Comparison of ENCODE assay signal across 9 cellular contexts in the genomic region with DNA sequence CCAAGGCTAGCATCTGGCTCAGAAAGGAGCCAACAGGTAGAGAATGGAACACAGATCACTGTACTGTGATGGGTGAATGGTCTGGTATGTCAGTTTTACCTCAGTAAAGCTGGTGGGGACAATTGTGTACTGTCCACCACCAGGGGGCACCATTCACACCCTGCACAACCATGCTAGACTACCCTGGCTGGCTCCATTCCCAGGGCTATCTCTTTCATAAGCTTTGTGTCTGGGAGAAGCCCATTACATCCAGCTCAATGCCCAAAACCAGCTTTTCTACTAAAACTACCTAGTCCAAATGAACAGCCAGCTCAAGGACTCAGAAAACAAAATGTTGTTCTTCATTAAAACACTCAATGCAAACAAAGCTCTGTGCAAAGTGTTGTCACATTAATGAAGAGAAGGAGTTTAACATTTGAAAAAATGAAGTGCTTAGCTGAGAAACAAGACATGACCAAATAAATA.
A peak's percentile ranks its signal among the peaks of the same experiment; 100 is the strongest.
DNase-seq lines count a peak whose midpoint lies in the region; ATAC-seq lines count a peak whose summit lies in the region.
"Had no signal": no experiment of that assay in that cellular context is flagged by ENCODE, and none has a peak within 500 bp of the region (broad histone marks: within the 10 kb centered on the region; RNA-seq: fewer than 3 reads in every experiment).

No MANE protein-coding gene starts in this region.

- intact Hi-C loops in cardiac septum (cut with DNase I), result loop anchor here (2.0 to 5.0 kb wide), 3 partner anchors 23 to 250 kb away; no protein-coding TSS in a partner anchor
- intact Hi-C loops in posterior vena cava (cut with DNase I), result loop anchor here in 1 of 2 donors (10.0 kb wide), 3 partner anchors 63 to 253 kb away; a partner anchor contains a TSS

- DNase-seq in DMS114 treated with DMSO at 0.1 percent for 48 hours (lab: John Stamatoyannopoulos, UW; ENCODE audit: unreplicated experiment) (peak; percentile 30), GM19240 (ENCODE audit: insufficient read length, low spot score) (peak; percentile 76), NCI-H2171 treated with DMSO at 0.1 percent for 48 hours (lab: John Stamatoyannopoulos, UW) (peak; percentile 52), cardiac septum (ENCODE audit: low spot score) (peak; percentile 89), posterior vena cava (ENCODE audit: low spot score) (peak; percentile 93)
- DNase-seq in activated CD4-positive, alpha-beta memory T cell treated with anti-CD3 and anti-CD28 coated beads, Interleukin-2, amount 10 ng/mL, durations not matched to agents 7 days and 5 days, result peak; percentile 19
- DNase-seq in stimulated activated naive CD4-positive, alpha-beta T cell (lab: John Stamatoyannopoulos, UW), result no peak

- ATAC-seq in HG03159 (IDR thresholded peaks at IDR 0.05; ENCODE audit: unreplicated experiment), result peak; percentile 90

- no peaks in the 10 kb centered on the region for H3K4me1 Mint-ChIP-seq in activated CD4-positive, alpha-beta memory T cell treated with anti-CD3 and anti-CD28 coated beads, Interleukin-2, amount 10 ng/mL, durations not matched to agents 7 days and 5 days
- H3K4me1 Mint-ChIP-seq: activated naive CD4-positive, alpha-beta T cell treated with anti-CD3 and anti-CD28 coated beads, Interleukin-2, amount 50 U/mL, for 24 hours had no signal

- no peaks in the 10 kb centered on the region for H3K9me3 Mint-ChIP-seq in activated CD4-positive, alpha-beta memory T cell treated with anti-CD3 and anti-CD28 coated beads, Interleukin-2, amount 10 ng/mL, durations not matched to agents 7 days and 5 days
- H3K9me3 Mint-ChIP-seq: activated naive CD4-positive, alpha-beta T cell treated with anti-CD3 and anti-CD28 coated beads, Interleukin-2, amount 50 U/mL, for 24 hours had no signal

- no peaks in the 10 kb centered on the region for H3K36me3 Mint-ChIP-seq in activated CD4-positive, alpha-beta memory T cell treated with anti-CD3 and anti-CD28 coated beads, Interleukin-2, amount 10 ng/mL, durations not matched to agents 7 days and 5 days (ENCODE audit: low read depth)
- H3K36me3 Mint-ChIP-seq: activated naive CD4-positive, alpha-beta T cell treated with anti-CD3 and anti-CD28 coated beads, Interleukin-2, amount 50 U/mL, for 24 hours had no signal

- no peak overlapping the region for H3K27ac Mint-ChIP-seq in activated CD4-positive, alpha-beta memory T cell treated with anti-CD3 and anti-CD28 coated beads, Interleukin-2, amount 10 ng/mL, durations not matched to agents 7 days and 5 days
- H3K27ac Mint-ChIP-seq: activated naive CD4-positive, alpha-beta T cell treated with anti-CD3 and anti-CD28 coated beads, Interleukin-2, amount 50 U/mL, for 24 hours had no signal

- H3K4me3 Mint-ChIP-seq in activated CD4-positive, alpha-beta memory T cell treated with anti-CD3 and anti-CD28 coated beads, Interleukin-2, amount 10 ng/mL, durations not matched to agents 7 days and 5 days, result no peak overlapping the region
- H3K4me3 Mint-ChIP-seq: activated naive CD4-positive, alpha-beta T cell treated with anti-CD3 and anti-CD28 coated beads, Interleukin-2, amount 50 U/mL, for 24 hours had no signal

- CTCF ChIA-PET in activated CD4-positive, alpha-beta memory T cell treated with anti-CD3 and anti-CD28 coated beads, Interleukin-2, amount 10 ng/mL, durations not matched to agents 7 days and 5 days (lab: Charles Lee), result interaction anchor here (0.7 kb wide), 1 partner anchor 12 kb away, joined by 3 read pairs; no protein-coding TSS in a partner anchor

- POLR2A ChIA-PET in activated CD4-positive, alpha-beta memory T cell treated with anti-CD3 and anti-CD28 coated beads, Interleukin-2, amount 10 ng/mL, durations not matched to agents 7 days and 5 days (lab: Charles Lee), result no interaction called here

- peaks cover 1% of the 10 kb centered on the region for H3K27me3 Mint-ChIP-seq in activated CD4-positive, alpha-beta memory T cell treated with anti-CD3 and anti-CD28 coated beads, Interleukin-2, amount 10 ng/mL, durations not matched to agents 7 days and 5 days

Comparison
In these comparisons a context has a peak if more than half of its experiments do, and no peak if none do; other contexts are left out.
1. DNase-seq: peak in DMS114 treated with DMSO at 0.1 percent for 48 hours (single experiment), GM19240 (single experiment), NCI-H2171 treated with DMSO at 0.1 percent for 48 hours (single experiment), activated CD4-positive, alpha-beta memory T cell treated with anti-CD3 and anti-CD28 coated beads, Interleukin-2, amount 10 ng/mL, durations not matched to agents 7 days and 5 days (single experiment), cardiac septum (single experiment) and posterior vena cava (single experiment); none in stimulated activated naive CD4-positive, alpha-beta T cell (0 of 6).